8 cellular contexts compared by ENCODE assay signal in the genomic region with DNA sequence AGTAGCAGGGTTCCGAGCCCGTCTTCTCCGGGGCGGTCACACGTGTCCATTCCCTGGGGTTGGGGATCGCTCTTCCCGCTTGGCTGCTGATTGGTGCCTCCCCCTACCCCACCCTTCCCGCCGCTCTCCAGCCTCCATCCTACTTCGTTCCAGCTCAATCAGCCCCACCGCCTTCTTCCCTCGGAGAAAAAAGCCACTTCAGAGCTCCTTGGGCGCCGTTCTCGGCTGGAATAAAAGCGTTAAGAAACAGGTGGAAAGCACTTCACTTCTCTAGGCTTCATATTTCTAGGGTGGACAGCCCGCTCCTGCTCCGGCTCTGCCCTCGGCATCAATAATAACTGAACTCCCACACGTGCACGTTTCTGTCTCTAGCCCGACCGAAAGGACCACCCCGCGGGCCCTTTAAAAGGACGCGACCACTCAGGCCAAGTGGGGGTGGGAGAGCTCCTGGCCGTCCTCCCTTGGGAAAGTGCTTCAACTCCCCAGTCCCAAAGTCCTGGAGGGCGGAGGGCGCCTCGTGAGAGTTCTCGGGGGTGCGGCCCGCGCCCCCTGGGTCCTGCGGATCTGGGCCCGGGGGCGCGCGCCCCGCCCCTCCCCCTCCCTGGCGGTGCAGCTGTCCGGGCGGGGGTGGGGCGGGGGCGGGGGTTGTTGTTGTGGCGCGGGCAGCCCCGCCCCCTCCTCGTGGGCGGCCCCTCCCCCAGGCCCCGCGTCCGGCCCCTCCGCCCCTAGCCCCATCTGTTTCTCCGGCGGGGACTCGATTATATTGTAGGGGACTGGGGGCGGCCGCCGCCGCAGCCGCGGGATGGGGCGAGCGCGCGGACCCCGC. TPM values are rescaled to one million over a fixed set of nuclear protein-coding genes. Genes with fewer than 3 reads are reported as not detected.
DNase-seq lines count a peak whose midpoint lies in the region; ATAC-seq and TF ChIP-seq lines count a peak whose summit lies in the region.

A gene (plus strand): TSS at position 734 of the 826 bp plus-strand sequence. CDS start 324 bp downstream, outside the sequence.

- no peaks in the 10 kb centered on the region for H3K9me3 ChIP-seq in A673 (ENCODE audit: low read depth, low read length, poor library complexity, severe bottlenecking)
- no peaks in the 10 kb centered on the region for H3K9me3 ChIP-seq in OCI-LY3 (ENCODE audit: insufficient read depth, low read length)
- H3K9me3 ChIP-seq in colonic mucosa, result no peaks in the 10 kb centered on the region
- no peaks in the 10 kb centered on the region for H3K9me3 ChIP-seq in lower lobe of right lung

- peak within 1 kb of the TSS; percentile 65 for H3K9ac ChIP-seq in OCI-LY3 (ENCODE audit: low read length)
- no peak within 1 kb of the TSS for H3K9ac ChIP-seq in colonic mucosa (ENCODE audit: low read depth in 2 of 2, low read length in 2 of 2)

- peak within 1 kb of the TSS; percentile 50 for H3K4me3 ChIP-seq in A673 (ENCODE audit: low read depth, low read length, poor library complexity, severe bottlenecking)
- H3K4me3 ChIP-seq in OCI-LY3 (ENCODE audit: low read length), result peak within 1 kb of the TSS; percentile 81
- peak within 1 kb of the TSS; percentile 42 for H3K4me3 ChIP-seq in colonic mucosa
- H3K4me3 ChIP-seq in lower lobe of right lung, result peak within 1 kb of the TSS; percentile 65

- no peaks in the 10 kb centered on the region for H3K36me3 ChIP-seq in A673 (ENCODE audit: insufficient read depth, low read length, poor library complexity, severe bottlenecking)
- no peaks in the 10 kb centered on the region for H3K36me3 ChIP-seq in OCI-LY3 (replicated peaks; ENCODE audit: low read depth, low read length)
- H3K36me3 ChIP-seq in colonic mucosa, result no peaks in the 10 kb centered on the region
- no peaks in the 10 kb centered on the region for H3K36me3 ChIP-seq in lower lobe of right lung

- intact Hi-C loops in A673 (cut with micrococcal nuclease; ENCODE audit: unreplicated experiment) (loop anchor here (5.0 kb wide), 3 partner anchors 102 to 152 kb away; a partner anchor contains a TSS), colonic mucosa (cut with DNase I) (no loop called here), lower lobe of right lung (cut with DNase I) (no loop called here)

- H4K20me1 ChIP-seq in OCI-LY3 (ENCODE audit: insufficient read depth, low read length), result no peaks in the 10 kb centered on the region

- ATAC-seq in HG02588 (IDR thresholded peaks at IDR 0.05; ENCODE audit: unreplicated experiment) (peak; percentile 27), lower lobe of right lung (peak; percentile 76 to 87), GM18502 (IDR thresholded peaks at IDR 0.05; ENCODE audit: poor library complexity, unreplicated experiment) (no peak), GM21576 (IDR thresholded peaks at IDR 0.05; ENCODE audit: unreplicated experiment) (no peak)

- H3K27me3 ChIP-seq in A673 (replicated peaks; ENCODE audit: insufficient read depth, low read depth, low read length, poor library complexity), result peaks cover 43% of the 10 kb centered on the region
- H3K27me3 ChIP-seq in OCI-LY3 (ENCODE audit: low read depth, low read length), result no peaks in the 10 kb centered on the region
- H3K27me3 ChIP-seq in colonic mucosa, result peaks cover 65% of the 10 kb centered on the region
- peaks cover 23% of the 10 kb centered on the region for H3K27me3 ChIP-seq in lower lobe of right lung (ENCODE audit: low read depth)

- TF ChIP-seq CTCF in A673 (conservative IDR thresholded peaks at IDR 0.05; ENCODE audit: low read depth, low read length) (no peak), OCI-LY3 (IDR thresholded peaks at IDR 0.05; ENCODE audit: low read depth, low read length) (no peak), colonic mucosa (IDR thresholded peaks at IDR 0.05) (no peak), lower lobe of right lung (IDR thresholded peaks at IDR 0.05) (no peak)

- peak within 1 kb of the TSS; percentile 89 for H3K4me2 ChIP-seq in OCI-LY3 (ENCODE audit: low read length)

- no TSS peak for BruUV-seq in A673 (replicated peaks; lab: Mats Ljungman, UMichigan)

- peak within 1 kb of the TSS; percentile 41 for H3K27ac ChIP-seq in A673 (ENCODE audit: low read depth, low read length, poor library complexity, severe bottlenecking)
- H3K27ac ChIP-seq in OCI-LY3 (ENCODE audit: low read length), result no peak within 1 kb of the TSS
- no peak within 1 kb of the TSS for H3K27ac ChIP-seq in colonic mucosa
- peak within 1 kb of the TSS; percentile 84 for H3K27ac ChIP-seq in lower lobe of right lung

- H2AFZ ChIP-seq in OCI-LY3 (ENCODE audit: low read depth, low read length), result peak within 1 kb of the TSS; percentile 77

- H3K4me1 ChIP-seq in A673 (ENCODE audit: insufficient read depth, low read length, poor library complexity, severe bottlenecking) (peaks cover 7% of the 10 kb centered on the region), OCI-LY3 (ENCODE audit: low read length) (peaks cover 9% of the 10 kb centered on the region), colonic mucosa (peaks cover 3% of the 10 kb centered on the region), lower lobe of right lung (peaks cover 12% of the 10 kb centered on the region)

- H3K79me2 ChIP-seq in OCI-LY3 (ENCODE audit: low read length), result no peaks in the 10 kb centered on the region

- peak; percentile 56 for DNase-seq in A673 (ENCODE audit: low spot score)
- DNase-seq in colonic mucosa, result peak; percentile 25
- peak; percentile 72 for DNase-seq in lower lobe of right lung
- DNase-seq in superior temporal gyrus (ENCODE audit: extremely low spot score), result peak; percentile 64

- CTCF ChIA-PET in A673 (lab: Charles Lee), result interaction anchor here (3.9 kb wide), 1 partner anchor 133 kb away, joined by 26 read pairs; no protein-coding TSS in a partner anchor

- POLR2A ChIA-PET in A673 (lab: Charles Lee; ENCODE audit: low non-redundant PET), result interaction anchor here (0.6 kb wide), 2 partner anchors 39 to 83 kb away, joined by 3 read pairs; no protein-coding TSS in a partner anchor

RNA-seq across cellular contexts. Expression of the gene that starts here (rescaled TPM):
- total RNA-seq in A673 (2021), result 4.1 and 6.6 TPM in 2 replicates
- under 1 TPM; 0.30 to 0.40 TPM for total RNA-seq in colonic mucosa
- 10.9 TPM for total RNA-seq in lower lobe of right lung

Comparison
In these comparisons a context has a peak if more than half of its experiments do, and no peak if none do; other contexts are left out.
1. Peak in DNase-seq and H3K4me3 ChIP-seq in colonic mucosa; RNA of the gene not detected or under 1 TPM.
2. H3K27ac ChIP-seq: peak in A673 (single experiment) and lower lobe of right lung (single experiment); none in OCI-LY3 (single experiment) and colonic mucosa (single experiment).
3. ATAC-seq: peak in HG02588 (single experiment) and lower lobe of right lung (2 of 2); none in GM18502 (single experiment) and GM21576 (single experiment).
4. Peak in every context shown above with its lines, with median percentiles within 50 percentile points of each other: DNase-seq and H3K4me3 ChIP-seq.